In the genomic region with DNA sequence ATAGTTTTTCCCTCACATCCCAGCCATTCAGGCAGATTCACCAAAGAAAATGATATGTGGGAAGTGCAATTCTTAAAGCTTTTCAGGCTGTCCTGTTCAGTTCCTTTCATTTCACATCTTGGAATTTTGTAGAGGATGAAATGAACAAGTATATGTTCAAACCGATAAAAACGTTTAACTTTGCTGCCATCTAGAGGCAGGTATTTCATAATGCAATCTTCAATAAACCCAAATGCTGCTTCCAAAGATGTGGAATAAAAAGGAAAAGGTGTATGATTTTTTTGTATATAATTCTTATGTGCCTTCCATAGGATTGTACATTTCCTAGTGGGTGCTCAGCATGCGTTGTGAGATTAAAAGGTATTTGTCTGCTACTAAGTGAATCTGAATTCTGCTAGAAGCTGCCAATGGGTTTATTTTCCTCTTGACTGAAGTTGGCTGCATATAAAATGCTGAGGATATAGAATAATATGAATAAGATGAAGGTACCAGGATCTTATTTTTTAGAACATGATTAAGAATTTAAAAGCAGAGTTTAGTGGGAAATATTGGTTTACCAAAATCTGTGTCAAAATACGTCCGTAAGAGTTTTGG, we compare ENCODE assay signal across 8 cellular contexts.
A peak's percentile ranks its signal among the peaks of the same experiment; 100 is the strongest.
DNase-seq lines count a peak whose midpoint lies in the region; ATAC-seq and TF ChIP-seq lines count a peak whose summit lies in the region.

No MANE protein-coding gene starts in this region.

- H3K4me1 Mint-ChIP-seq in Calu3 (ENCODE audit: low read depth, unreplicated experiment), result no peaks in the 10 kb centered on the region

- no peak overlapping the region for H3K27ac Mint-ChIP-seq in Calu3 (ENCODE audit: unreplicated experiment)

- H2AFZ ChIP-seq in parathyroid adenoma, result no peak overlapping the region

- H3K4me3 ChIP-seq in SJSA1 (no peak overlapping the region), fibroblast of pulmonary artery (replicated peaks; ENCODE audit: low read depth, low read length) (no peak overlapping the region), parathyroid adenoma (ENCODE audit: low read depth, low read length) (no peak overlapping the region)

- H3K9me3 ChIP-seq in SJSA1 (replicated peaks) (no peaks in the 10 kb centered on the region), parathyroid adenoma (ENCODE audit: control insufficient read depth, low read length) (no peaks in the 10 kb centered on the region)

- H3K27me3 ChIP-seq in SJSA1 (replicated peaks) (no peaks in the 10 kb centered on the region), parathyroid adenoma (ENCODE audit: control insufficient read depth, insufficient read depth, low read length) (no peaks in the 10 kb centered on the region)

- no peak overlapping the region for H3K4me3 Mint-ChIP-seq in Calu3 (ENCODE audit: low read depth, unreplicated experiment)

- BruUV-seq in Calu3 (replicated peaks; lab: Mats Ljungman, UMichigan), result no TSS peak

- H3K79me2 ChIP-seq in parathyroid adenoma, result no peaks in the 10 kb centered on the region

- H3K9me3 Mint-ChIP-seq in Calu3 (ENCODE audit: low read depth, unreplicated experiment), result no peaks in the 10 kb centered on the region

- DNase-seq in Calu3, result peak; percentile 1
- peak in 1 of 2 experiments; percentile 48 for DNase-seq in SJSA1 (ENCODE audit: low read depth in 1 of 2, low spot score in 2 of 2)
- peak; percentile 84 for DNase-seq in fibroblast of pulmonary artery (ENCODE audit: low read depth)
- DNase-seq in activated T-cell treated with anti-CD3 and anti-CD28 coated beads, Interleukin-2, amount 50 U/mL, for 1 hour, result no peak
- no peak for DNase-seq in activated effector memory CD4-positive, alpha-beta T cell treated with Interleukin-2 at 50 U/mL for 16 hours

- no peaks in the 10 kb centered on the region for H3K36me3 ChIP-seq in SJSA1
- no peaks in the 10 kb centered on the region for H3K36me3 ChIP-seq in parathyroid adenoma (ENCODE audit: control insufficient read depth, insufficient read depth, low read length)

- H3K4me2 ChIP-seq in parathyroid adenoma (ENCODE audit: low read length), result no peak overlapping the region

- no peaks in the 10 kb centered on the region for H3K27me3 Mint-ChIP-seq in Calu3 (ENCODE audit: unreplicated experiment)

- no peak for TF ChIP-seq CTCF in Calu3 (IDR thresholded peaks at IDR 0.05; ENCODE audit: unreplicated experiment)
- peak; percentile 65 for TF ChIP-seq CTCF in LNCAP (IDR thresholded peaks at IDR 0.05)
- TF ChIP-seq CTCF in fibroblast of pulmonary artery (IDR thresholded peaks at IDR 0.05; ENCODE audit: low read length, missing control alignments), result peak; percentile 48
- TF ChIP-seq CTCF in parathyroid adenoma (IDR thresholded peaks at IDR 0.05), result peak; percentile 52

- CTCF ChIA-PET in Calu3 (lab: Charles Lee), result no interaction called here

- H3K27ac ChIP-seq in SJSA1 (peak overlapping the region; percentile 68), parathyroid adenoma (no peak overlapping the region)

- no peak for ATAC-seq in GM18907 (IDR thresholded peaks at IDR 0.05; ENCODE audit: unreplicated experiment)

- H3K4me1 ChIP-seq in SJSA1 (replicated peaks) (peaks cover 39% of the 10 kb centered on the region), parathyroid adenoma (no peaks in the 10 kb centered on the region)

- intact Hi-C loops in Calu3 (cut with micrococcal nuclease; ENCODE audit: unreplicated experiment), result loop anchor here (2.0 kb wide), 1 partner anchor 75 kb away; no protein-coding TSS in a partner anchor

- H3K36me3 Mint-ChIP-seq in Calu3 (ENCODE audit: insufficient read depth, unreplicated experiment), result no peaks in the 10 kb centered on the region

- no peak overlapping the region for H3K9ac ChIP-seq in parathyroid adenoma

Comparison
In these comparisons a context has a peak if more than half of its experiments do, and no peak if none do; other contexts are left out.
1. DNase-seq: peak in Calu3 (single experiment) and fibroblast of pulmonary artery (single experiment); none in activated T-cell treated with anti-CD3 and anti-CD28 coated beads, Interleukin-2, amount 50 U/mL, for 1 hour (single experiment) and activated effector memory CD4-positive, alpha-beta T cell treated with Interleukin-2 at 50 U/mL for 16 hours (single experiment).